22 cellular contexts compared by ENCODE assay signal in genomic region chr10:119408072-119408471, GRCh38.
"Had no signal": no experiment of that assay in that cellular context is flagged by ENCODE, and none has a peak within 500 bp of the region (broad histone marks: within the 10 kb centered on the region; RNA-seq: fewer than 3 reads in every experiment).

No MANE protein-coding gene starts in this region.

- H3K9me3 ChIP-seq: adrenal gland, ascending aorta, testis had no signal

- H3K36me3 Mint-ChIP-seq: activated naive CD8-positive, alpha-beta T cell had no signal

- H3K27me3 Mint-ChIP-seq: activated naive CD8-positive, alpha-beta T cell; activated T-helper 17 cell treated with anti-CD3 and anti-CD28 coated beads, Interleukin-2, amount 50 U/mL, for 72 hours; effector memory CD8-positive, alpha-beta T cell; naive thymus-derived CD4-positive, alpha-beta T cell; progenitor cell of endocrine pancreas; stimulated activated memory B cell treated with anti-CD40 and anti-IgM and Interleukin-4, amounts not matched to agents 10 μg/mL and 1 μg/mL and 100 μg/mL, for 72 hours; T-cell had no signal

- H3K27ac ChIP-seq: ascending aorta, brain microvascular endothelial cell had no signal

- H3K36me3 ChIP-seq: adrenal gland, ascending aorta, brain microvascular endothelial cell had no signal

- H3K27ac Mint-ChIP-seq: activated CD8-positive, alpha-beta T cell treated with anti-CD3 and anti-CD28 coated beads, Interleukin-2, amount 10 ng/mL, durations not matched to agents 7 days and 5 days; activated naive CD8-positive, alpha-beta T cell; activated T-helper 17 cell treated with anti-CD3 and anti-CD28 coated beads, Interleukin-2, amount 50 U/mL, for 72 hours; effector memory CD8-positive, alpha-beta T cell; progenitor cell of endocrine pancreas; T-cell had no signal

- H3K4me3 ChIP-seq: adrenal gland, ascending aorta, lung, testis had no signal

- H3K4me3 Mint-ChIP-seq: activated CD8-positive, alpha-beta T cell treated with anti-CD3 and anti-CD28 coated beads, Interleukin-2, amount 10 ng/mL, durations not matched to agents 7 days and 5 days; activated naive CD8-positive, alpha-beta T cell; activated T-helper 17 cell treated with anti-CD3 and anti-CD28 coated beads, Interleukin-2, amount 50 U/mL, for 72 hours; effector memory CD8-positive, alpha-beta T cell; naive thymus-derived CD4-positive, alpha-beta T cell; stimulated activated memory B cell treated with anti-CD40 and anti-IgM and Interleukin-4, amounts not matched to agents 10 μg/mL and 1 μg/mL and 100 μg/mL, for 72 hours; T-cell had no signal

- ATAC-seq: activated CD8-positive, alpha-beta T cell treated with anti-CD3 and anti-CD28 coated beads, Interleukin-2, amount 10 ng/mL, durations not matched to agents 7 days and 5 days; activated T-helper 17 cell treated with anti-CD3 and anti-CD28 coated beads, Interleukin-2, amount 50 U/mL, for 72 hours; effector memory CD8-positive, alpha-beta T cell; esophagus mucosa; left lobe of liver; naive thymus-derived CD4-positive, alpha-beta T cell; SK-N-SH treated with all-trans-retinoic acid at 6 μM for 48 hours; stimulated activated memory B cell treated with anti-CD40 and anti-IgM and Interleukin-4, amounts not matched to agents 10 μg/mL and 1 μg/mL and 100 μg/mL, for 72 hours; T-cell had no signal

- H3K4me1 Mint-ChIP-seq: activated T-helper 17 cell treated with anti-CD3 and anti-CD28 coated beads, Interleukin-2, amount 50 U/mL, for 72 hours had no signal

- H3K27me3 ChIP-seq: adrenal gland, ascending aorta, brain microvascular endothelial cell, testis had no signal

- H3K9me3 Mint-ChIP-seq: activated T-helper 17 cell treated with anti-CD3 and anti-CD28 coated beads, Interleukin-2, amount 50 U/mL, for 72 hours; effector memory CD8-positive, alpha-beta T cell; neural crest cell; stimulated activated memory B cell treated with anti-CD40 and anti-IgM and Interleukin-4, amounts not matched to agents 10 μg/mL and 1 μg/mL and 100 μg/mL, for 72 hours; T-cell had no signal

- DNase-seq: activated CD4-positive, alpha-beta T cell treated with anti-CD3 and anti-CD28 coated beads for 1 hour; activated CD4-positive, alpha-beta T cell treated with anti-CD3 and anti-CD28 coated beads, Interleukin-2, amount 50 U/mL, for 1 hour; activated CD8-positive, alpha-beta T cell treated with anti-CD3 and anti-CD28 coated beads, Interleukin-2, amount 10 ng/mL, durations not matched to agents 7 days and 5 days; adrenal gland; brain microvascular endothelial cell; central memory CD4-positive, alpha-beta T cell; effector memory CD8-positive, alpha-beta T cell; naive thymus-derived CD4-positive, alpha-beta T cell; small intestine; stimulated activated CD4-positive, alpha-beta T cell treated with anti-CD3 and anti-CD28 coated beads, Interleukin-15, amount 100 ng/mL, for 24 hours; T-cell; testis had no signal
